Comparison of ENCODE assay signal across 10 cellular contexts in genomic region chr7:32036557-32036956, GRCh38.
DNase-seq lines count a peak whose midpoint lies in the region; ATAC-seq lines count a peak whose summit lies in the region.
"Had no signal": no experiment of that assay in that cellular context is flagged by ENCODE, and none has a peak within 500 bp of the region (broad histone marks: within the 10 kb centered on the region; RNA-seq: fewer than 3 reads in every experiment).

No MANE protein-coding gene starts in this region.

- DNase-seq in NCI-H226 (peak; percentile 53), kidney glomerular epithelial cell (lab: John Stamatoyannopoulos, UW) (peak; percentile 46), DMS 273 treated with DMSO at 0.1 percent for 48 hours (lab: John Stamatoyannopoulos, UW) (no peak)
- DNase-seq: effector CD8-positive, alpha-beta T cell; lower lobe of right lung; NCI-H1930 had no signal

- ATAC-seq in GM18517 (IDR thresholded peaks at IDR 0.05; ENCODE audit: unreplicated experiment): peak; percentile 39
- ATAC-seq in HG02642 (IDR thresholded peaks at IDR 0.05; ENCODE audit: poor library complexity, unreplicated experiment): peak; percentile 43
- ATAC-seq in HG02571 (IDR thresholded peaks at IDR 0.05; ENCODE audit: unreplicated experiment): no peak
- no peak for ATAC-seq in HG03159 (IDR thresholded peaks at IDR 0.05; ENCODE audit: unreplicated experiment)
- ATAC-seq: lower lobe of right lung had no signal

Comparison
In these comparisons a context has a peak if more than half of its experiments do, and no peak if none do; other contexts are left out.
1. ATAC-seq: peak in GM18517 (single experiment) and HG02642 (single experiment); none in HG02571 (single experiment) and HG03159 (single experiment).